Comparison of ENCODE assay signal across 19 cellular contexts in the genomic region with DNA sequence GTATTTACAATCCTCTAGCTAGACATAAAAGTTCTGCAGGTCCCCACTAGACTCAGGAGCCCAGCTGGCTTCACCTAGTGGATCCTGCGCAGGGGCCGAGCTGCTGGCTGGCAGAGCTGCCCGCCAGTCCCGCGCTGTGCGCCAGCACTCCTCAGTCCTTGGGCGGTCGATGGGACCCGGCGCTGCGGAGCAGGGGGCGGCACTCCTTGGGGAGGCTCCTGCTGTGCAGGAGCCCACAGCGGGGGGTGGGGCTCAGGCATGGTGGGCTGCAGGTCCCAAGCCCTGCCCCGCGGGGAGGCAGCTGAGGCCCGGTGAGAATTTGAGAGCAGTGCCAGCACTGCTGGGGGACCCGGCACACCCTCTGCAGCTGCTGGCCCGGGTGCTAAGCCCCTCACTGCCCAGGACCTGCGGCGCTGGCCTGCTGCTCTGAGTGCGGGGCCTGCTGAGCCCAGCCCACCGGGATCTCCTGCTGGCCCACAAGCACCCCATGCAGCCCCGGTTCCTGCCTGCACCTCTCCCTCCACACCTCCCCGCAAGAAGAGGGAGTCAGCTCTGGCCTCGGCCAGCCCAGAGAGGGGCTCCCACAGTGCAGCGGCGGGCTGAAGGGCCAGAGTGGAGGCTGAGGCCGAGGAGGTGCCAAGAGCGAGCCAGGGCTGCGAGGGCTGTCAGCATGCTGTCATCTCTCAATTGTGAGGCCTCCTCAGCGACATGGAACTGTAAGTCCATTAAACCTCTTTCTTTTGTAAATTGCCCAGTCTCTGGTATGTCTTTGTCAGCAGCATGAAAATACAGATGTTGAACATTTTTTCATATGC.
"Had no signal": no experiment of that assay in that cellular context is flagged by ENCODE, and none has a peak within 500 bp of the region (broad histone marks: within the 10 kb centered on the region; RNA-seq: fewer than 3 reads in every experiment).

No MANE protein-coding gene starts in this region.

- H3K9me3 ChIP-seq: SJSA1 had no signal

- H3K27me3 ChIP-seq: SJSA1 had no signal

- DNase-seq: KBM-7, NCI-H1092, NCI-H1105 treated with DMSO at 0.1 percent for 48 hours, NCI-H1417 treated with DMSO at 0.1 percent for 48 hours, NCI-H146, NCI-H1694 treated with DMSO at 0.1 percent for 48 hours, NCI-H1930, NCI-H2081, NCI-H2107, NCI-H2227 treated with DMSO at 0.1 percent for 48 hours, NCI-H524, NCI-H526 treated with DMSO at 0.1 percent for 48 hours, NCI-H748 treated with DMSO at 0.1 percent for 48 hours, Right ventricle myocardium superior, RPMI8226, SIG-M5 had no signal

- H3K27ac ChIP-seq: HL-60, SJSA1, SK-N-MC had no signal

- H3K4me1 ChIP-seq: SJSA1 had no signal

- H3K4me3 ChIP-seq: SJSA1, SK-N-MC had no signal

- H3K36me3 ChIP-seq: SJSA1 had no signal
